In the genomic region with DNA sequence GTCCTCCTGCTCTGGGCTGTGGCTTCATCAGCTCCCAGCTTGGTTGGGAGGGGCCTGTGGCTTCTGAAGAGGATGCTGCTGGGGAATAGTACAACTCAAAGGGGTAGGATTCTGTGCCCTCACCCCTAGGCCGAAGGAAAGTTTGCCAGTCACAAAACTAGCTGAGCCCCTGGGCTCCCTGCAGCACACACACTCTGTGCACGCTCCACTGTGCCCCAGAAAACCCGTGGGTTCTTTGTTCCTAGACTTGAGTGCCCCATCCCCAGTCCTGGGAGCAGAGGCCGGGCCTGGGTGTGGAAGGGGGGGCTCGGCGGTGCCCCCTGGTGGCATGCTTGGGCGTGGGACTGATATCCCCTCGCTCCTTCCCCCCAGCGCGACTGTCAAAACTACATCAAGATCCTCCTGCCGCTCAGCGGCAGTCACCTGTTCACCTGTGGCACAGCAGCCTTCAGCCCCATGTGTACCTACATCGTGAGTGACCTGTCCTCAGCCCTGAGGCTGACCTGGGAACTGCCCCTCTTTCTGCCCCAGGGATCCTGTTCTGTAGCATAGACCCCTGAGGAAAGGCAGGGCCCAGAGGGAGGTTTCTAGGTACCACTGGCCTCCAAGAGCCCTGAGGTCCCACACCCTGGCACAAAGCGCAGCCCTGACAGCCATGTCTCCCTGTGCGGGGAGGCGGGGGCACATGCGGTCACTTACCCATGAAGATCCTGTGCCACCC, we compare ENCODE assay signal across 8 cellular contexts. TPM values are rescaled to one million over a fixed set of nuclear protein-coding genes. Genes with fewer than 3 reads are reported as not detected.
DNase-seq lines count a peak whose midpoint lies in the region; ATAC-seq, FAIRE-seq and TF ChIP-seq lines count a peak whose summit lies in the region.

No MANE protein-coding gene starts in this region.

- no peak for TF ChIP-seq EP300 in A549 (IDR thresholded peaks at IDR 0.05)

- TF ChIP-seq POLR2A in A549 (IDR thresholded peaks at IDR 0.05; ENCODE audit: low read length) (no peak), GM12892 (IDR thresholded peaks at IDR 0.05; ENCODE audit: low read depth, low read length) (no peak), adrenal gland (IDR thresholded peaks at IDR 0.05) (no peak)

- TF ChIP-seq CTCF in A549 (IDR thresholded peaks at IDR 0.05): peak; percentile 75
- TF ChIP-seq CTCF in adrenal gland (IDR thresholded peaks at IDR 0.05): peak; percentile 35 to 60 (median 50)

- peak overlapping the region; percentile 38 to 68; a peak in 4 of 6 replicates for H3K27ac ChIP-seq in A549
- peak overlapping the region in 1 of 5 donors; percentile 15 for H3K27ac ChIP-seq in adrenal gland

- H3K4me1 ChIP-seq in A549 (peaks cover 28% of the 10 kb centered on the region), adrenal gland (replicated peaks in 1 of 2) (peaks cover 0 to 9% of the 10 kb centered on the region in 2 donors)

- peak in 1 of 2 experiments; percentile 89 for DNase-seq in A549 (ENCODE audit: low read depth in 1 of 2, low spot score in 1 of 2)
- DNase-seq in GM12892 (ENCODE audit: insufficient read length): peak; percentile 73
- DNase-seq in adrenal gland: peak in 1 of 7 donors; percentile 29
- DNase-seq in islet precursor cell: peak; percentile 76
- peak; percentile 40 to 53 for DNase-seq in stimulated activated CD4-positive, alpha-beta T cell treated with anti-CD3 and anti-CD28 coated beads, Interleukin-4, amount 100 ng/mL, for 48 hours (ENCODE audit: low read depth in 2 of 2)
- no peak for DNase-seq in putamen (ENCODE audit: low spot score)
- no peak for DNase-seq in KG1 (lab: John Stamatoyannopoulos, UW)

- 64% methylated on average over 17 of the region's 17 CpGs for WGBS in A549 (ENCODE audit: missing lambda C conversion rate)
- WGBS in adrenal gland, 4 donors: 69 to 71% (median 70%) methylated on average over 13 to 17 of the region's 17 CpGs

- peaks cover 0 to 50% of the 10 kb centered on the region in 2 donors for H3K36me3 ChIP-seq in adrenal gland (replicated peaks in 1 of 2)

- ATAC-seq in A549 (peak; percentile 71 to 82; a peak in 5 of 6 replicates), SK-N-SH treated with all-trans-retinoic acid at 6 μM for 48 hours (peak; percentile 83)

- H3K9me3 ChIP-seq in A549 (no peaks in the 10 kb centered on the region), adrenal gland (replicated peaks in 1 of 3) (no peaks in the 10 kb centered on the region)

- intact Hi-C loops in adrenal gland (cut with DNase I): no loop called here

- H3K4me2 ChIP-seq in A549: no peak overlapping the region

- TF ChIP-seq RAD21 in A549 (conservative IDR thresholded peaks at IDR 0.05 in 1 of 2, IDR thresholded peaks at IDR 0.05 in 1 of 2): peak; percentile 71 to 73

- POLR2A ChIA-PET in A549 (lab: Yijun Ruan, JAX): no interaction called here

- FAIRE-seq in A549 (lab: Jason Lieb, UNC) (no peak), GM12892 (lab: Jason Lieb, UNC) (peak; percentile 9)

- CTCF ChIA-PET in A549 (lab: Yijun Ruan, JAX): interaction anchor here (0.5 to 36.4 kb wide), 13 partner anchors 12 to 479 kb away, joined by 3 to 732 read pairs (median 3); a partner anchor contains a TSS

- no peaks in the 10 kb centered on the region for H3K27me3 ChIP-seq in adrenal gland

- H3K4me3 ChIP-seq in A549: no peak overlapping the region
- H3K4me3 ChIP-seq in adrenal gland: no peak overlapping the region

TF ChIP-seq in A549, 52 proteins besides CTCF, POLR2A, EP300 and RAD21 (continues in another document):
- TF ChIP-seq, protein P1, sequence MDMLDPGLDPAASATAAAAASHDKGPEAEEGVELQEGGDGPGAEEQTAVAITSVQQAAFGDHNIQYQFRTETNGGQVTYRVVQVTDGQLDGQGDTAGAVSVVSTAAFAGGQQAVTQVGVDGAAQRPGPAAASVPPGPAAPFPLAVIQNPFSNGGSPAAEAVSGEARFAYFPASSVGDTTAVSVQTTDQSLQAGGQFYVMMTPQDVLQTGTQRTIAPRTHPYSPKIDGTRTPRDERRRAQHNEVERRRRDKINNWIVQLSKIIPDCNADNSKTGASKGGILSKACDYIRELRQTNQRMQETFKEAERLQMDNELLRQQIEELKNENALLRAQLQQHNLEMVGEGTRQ (IDR thresholded peaks at IDR 0.05): no peak
- TF ChIP-seq SMC3 (IDR thresholded peaks at IDR 0.05): peak; percentile 92
- TF ChIP-seq RNF2 (IDR thresholded peaks at IDR 0.05; ENCODE audit: borderline replicate concordance, low read depth): no peak
- TF ChIP-seq, protein P2, sequence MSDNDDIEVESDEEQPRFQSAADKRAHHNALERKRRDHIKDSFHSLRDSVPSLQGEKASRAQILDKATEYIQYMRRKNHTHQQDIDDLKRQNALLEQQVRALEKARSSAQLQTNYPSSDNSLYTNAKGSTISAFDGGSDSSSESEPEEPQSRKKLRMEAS (IDR thresholded peaks at IDR 0.05): 0 out of 2 replicates have a peak, but pooled peaks have one; percentile 26
- no peak for TF ChIP-seq ZSCAN20 (CRISPR knock-in tag; IDR thresholded peaks at IDR 0.05)
- 0 out of 2 replicates have a peak, but pooled peaks have one; percentile 28 for TF ChIP-seq MAZ (IDR thresholded peaks at IDR 0.05; ENCODE audit: borderline replicate concordance, low read depth, low read length)

TF ChIP-seq in SK-N-SH treated with all-trans-retinoic acid at 6 μM for 48 hours, 23 proteins besides CTCF, POLR2A, EP300 and RAD21 (continues in another document):
- TF ChIP-seq CSDC2 (CRISPR knock-in tag; IDR thresholded peaks at IDR 0.05) (no peak), ZFP30 (CRISPR knock-in tag; IDR thresholded peaks at IDR 0.05) (no peak), OSR1 (CRISPR knock-in tag; IDR thresholded peaks at IDR 0.05) (no peak), TCF4 (CRISPR knock-in tag; IDR thresholded peaks at IDR 0.05; ENCODE audit: borderline replicate concordance) (no peak), GLIS3 (CRISPR knock-in tag; IDR thresholded peaks at IDR 0.05) (no peak), ISL1 (CRISPR knock-in tag; IDR thresholded peaks at IDR 0.05) (no peak)
- TF ChIP-seq, protein P3, sequence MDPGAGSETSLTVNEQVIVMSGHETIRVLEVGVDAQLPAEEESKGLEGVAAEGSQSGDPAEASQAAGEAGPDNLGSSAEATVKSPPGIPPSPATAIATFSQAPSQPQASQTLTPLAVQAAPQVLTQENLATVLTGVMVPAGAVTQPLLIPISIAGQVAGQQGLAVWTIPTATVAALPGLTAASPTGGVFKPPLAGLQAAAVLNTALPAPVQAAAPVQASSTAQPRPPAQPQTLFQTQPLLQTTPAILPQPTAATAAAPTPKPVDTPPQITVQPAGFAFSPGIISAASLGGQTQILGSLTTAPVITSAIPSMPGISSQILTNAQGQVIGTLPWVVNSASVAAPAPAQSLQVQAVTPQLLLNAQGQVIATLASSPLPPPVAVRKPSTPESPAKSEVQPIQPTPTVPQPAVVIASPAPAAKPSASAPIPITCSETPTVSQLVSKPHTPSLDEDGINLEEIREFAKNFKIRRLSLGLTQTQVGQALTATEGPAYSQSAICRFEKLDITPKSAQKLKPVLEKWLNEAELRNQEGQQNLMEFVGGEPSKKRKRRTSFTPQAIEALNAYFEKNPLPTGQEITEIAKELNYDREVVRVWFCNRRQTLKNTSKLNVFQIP (CRISPR knock-in tag; IDR thresholded peaks at IDR 0.05; ENCODE audit: borderline replicate concordance, low read depth): no peak

RNA-seq across cellular contexts. Expression of a gene that starts 14.2 kb away (rescaled TPM):
- polyA plus RNA-seq in A549 (2011; rRNA removed) (84.1 and 130 TPM in 2 replicates), A549 (2017; fragmentation: RNase III; extraction: RNeasy Plus Mini Kit Qiagen cat#74134 plus additional on column Dnase treatment) (119 to 124 TPM (median 120 TPM) in 3 replicates), adrenal gland (100 to 1,000 TPM; 138 to 259 (median 141) TPM)
- polyA plus RNA-seq in A549 (2012; cell fraction: cytosol; rRNA removed): 187 and 202 TPM in 2 replicates
- polyA plus RNA-seq in A549 (2012; cell fraction: nucleus; rRNA removed): 190 and 198 TPM in 2 replicates
- polyA minus RNA-seq in A549 (2011; rRNA and poly(A)+ RNA removed): 47.5 and 53.3 TPM in 2 replicates
- 82.3 TPM for polyA plus RNA-seq in GM12892 (2012; ENCODE audit: missing spikeins)
- 100 to 1,000 TPM in 5 of 8 donors, 10 to 100 TPM in 3; 38.8 to 191 (median 121) TPM for total RNA-seq in adrenal gland

RNA-seq across cellular contexts. Expression of a gene that starts 14.4 kb away (rescaled TPM):
- polyA plus RNA-seq in A549 (2011; rRNA removed) (5.4 and 5.7 TPM in 2 replicates), A549 (2017; fragmentation: RNase III; extraction: RNeasy Plus Mini Kit Qiagen cat#74134 plus additional on column Dnase treatment) (3.8 to 5.1 TPM (median 4.4 TPM) in 3 replicates), adrenal gland (1 to 10 TPM; 2.6 to 4.7 (median 2.9) TPM)
- 4.1 and 5.6 TPM in 2 replicates for polyA plus RNA-seq in A549 (2012; cell fraction: cytosol; rRNA removed)
- 7.8 and 8.5 TPM in 2 replicates for polyA plus RNA-seq in A549 (2012; cell fraction: nucleus; rRNA removed)
- polyA minus RNA-seq in A549 (2011; rRNA and poly(A)+ RNA removed): 26.4 and 27.4 TPM in 2 replicates
- polyA plus RNA-seq in GM12892 (2012; ENCODE audit: missing spikeins): 3.2 TPM
- total RNA-seq in adrenal gland: 10 to 100 TPM in 5 of 8 donors, 1 to 10 TPM in 3; 7.0 to 17.1 (median 10.4) TPM

RNA-seq across cellular contexts. Expression of a gene that starts 18.5 kb away (rescaled TPM):
- polyA plus RNA-seq in A549 (2011; rRNA removed) (45.3 and 61.0 TPM in 2 replicates), A549 (2017; fragmentation: RNase III; extraction: RNeasy Plus Mini Kit Qiagen cat#74134 plus additional on column Dnase treatment) (39.2 to 55.6 TPM (median 47.1 TPM) in 3 replicates), adrenal gland (10 to 100 TPM; 20.2 to 50.3 (median 41.6) TPM)
- 70.7 and 85.3 TPM in 2 replicates for polyA plus RNA-seq in A549 (2012; cell fraction: cytosol; rRNA removed)
- polyA plus RNA-seq in A549 (2012; cell fraction: nucleus; rRNA removed): 165 and 233 TPM in 2 replicates
- 66.1 and 79.1 TPM in 2 replicates for polyA minus RNA-seq in A549 (2011; rRNA and poly(A)+ RNA removed)
- polyA plus RNA-seq in GM12892 (2012; ENCODE audit: missing spikeins): 7.3 TPM
- total RNA-seq in adrenal gland: 100 to 1,000 TPM in 4 of 8 donors, 10 to 100 TPM in 4; 27.5 to 155 (median 97.3) TPM

RNA-seq across cellular contexts. Expression of a gene that starts 29.8 kb away (rescaled TPM):
- polyA plus RNA-seq in A549 (2011; rRNA removed) (0.56 and 0.61 TPM in 2 replicates), A549 (2017; fragmentation: RNase III; extraction: RNeasy Plus Mini Kit Qiagen cat#74134 plus additional on column Dnase treatment) (0.17 to 0.29 TPM (median 0.24 TPM) in 3 replicates), adrenal gland (1 to 10 TPM in 1 of 3 donors, under 1 TPM in 2; 0.11 to 1.9 (median 0.20) TPM)
- 0.20 and 0.22 TPM in 2 replicates for polyA plus RNA-seq in A549 (2012; cell fraction: cytosol; rRNA removed)
- 0.24 and 0.28 TPM in 2 replicates for polyA plus RNA-seq in A549 (2012; cell fraction: nucleus; rRNA removed)
- polyA minus RNA-seq in A549 (2011; rRNA and poly(A)+ RNA removed): 0.58 and 1.1 TPM in 2 replicates
- 0.23 TPM for polyA plus RNA-seq in GM12892 (2012; ENCODE audit: missing spikeins)
- under 1 TPM in 3 of 8 donors, not detected in 5; 0.28 to 0.43 (median 0.42) TPM for total RNA-seq in adrenal gland

RNA-seq across cellular contexts. Expression of a gene that starts 45.9 kb away (rescaled TPM):
- polyA plus RNA-seq in A549 (2011; rRNA removed): 156 and 159 TPM in 2 replicates
- 62.6 and 75.6 TPM in 2 replicates for polyA plus RNA-seq in A549 (2012; cell fraction: cytosol; rRNA removed)
- 29.0 and 39.6 TPM in 2 replicates for polyA plus RNA-seq in A549 (2012; cell fraction: nucleus; rRNA removed)
- 83.2 to 83.9 TPM (median 83.3 TPM) in 3 replicates for polyA plus RNA-seq in A549 (2017; fragmentation: RNase III; extraction: RNeasy Plus Mini Kit Qiagen cat#74134 plus additional on column Dnase treatment)
- polyA minus RNA-seq in A549 (2011; rRNA and poly(A)+ RNA removed): 54.3 and 66.6 TPM in 2 replicates
- polyA plus RNA-seq in GM12892 (2012; ENCODE audit: missing spikeins): 14.8 TPM
- total RNA-seq in adrenal gland: 100 to 1,000 TPM in 5 of 8 donors, 10 to 100 TPM in 3; 61.4 to 131 (median 103) TPM
- polyA plus RNA-seq in adrenal gland: 100 to 1,000 TPM in 1 of 3 donors, 10 to 100 TPM in 2; 53.5 to 133 (median 56.3) TPM

Comparison
In these comparisons a context has a peak if more than half of its experiments do, and no peak if none do; other contexts are left out.
1. DNase-seq: peak in GM12892 (single experiment), islet precursor cell (single experiment) and stimulated activated CD4-positive, alpha-beta T cell treated with anti-CD3 and anti-CD28 coated beads, Interleukin-4, amount 100 ng/mL, for 48 hours (2 of 2); none in putamen (single experiment) and KG1 (single experiment).